ENCODE assay signal across 1 cellular context in the genomic region with DNA sequence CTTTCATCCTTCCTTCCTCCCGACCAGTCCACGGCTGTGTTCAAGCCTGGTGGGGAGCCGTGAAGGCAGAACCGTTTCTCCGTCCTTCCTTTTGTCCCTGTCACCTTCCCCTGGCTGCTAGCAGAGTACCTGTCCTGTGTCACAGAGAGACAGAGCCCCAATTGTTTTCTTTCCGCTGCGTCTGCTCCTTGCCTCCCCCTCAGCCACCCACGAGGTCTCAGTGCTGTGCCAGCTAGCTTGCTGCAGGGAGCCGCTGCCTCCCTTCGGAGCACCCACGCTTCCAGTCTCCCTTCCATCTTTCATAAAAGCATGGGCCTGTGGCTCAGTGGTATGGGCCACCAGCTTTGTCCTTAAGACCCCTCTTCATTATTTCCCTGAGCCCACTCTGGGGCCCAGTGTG.
TF ChIP-seq lines count a peak whose summit lies in the region.

No MANE protein-coding gene starts in this region.

TF ChIP-seq in H1, 55 proteins besides CTCF, POLR2A, EP300 and RAD21:
- TF ChIP-seq, protein P1, sequence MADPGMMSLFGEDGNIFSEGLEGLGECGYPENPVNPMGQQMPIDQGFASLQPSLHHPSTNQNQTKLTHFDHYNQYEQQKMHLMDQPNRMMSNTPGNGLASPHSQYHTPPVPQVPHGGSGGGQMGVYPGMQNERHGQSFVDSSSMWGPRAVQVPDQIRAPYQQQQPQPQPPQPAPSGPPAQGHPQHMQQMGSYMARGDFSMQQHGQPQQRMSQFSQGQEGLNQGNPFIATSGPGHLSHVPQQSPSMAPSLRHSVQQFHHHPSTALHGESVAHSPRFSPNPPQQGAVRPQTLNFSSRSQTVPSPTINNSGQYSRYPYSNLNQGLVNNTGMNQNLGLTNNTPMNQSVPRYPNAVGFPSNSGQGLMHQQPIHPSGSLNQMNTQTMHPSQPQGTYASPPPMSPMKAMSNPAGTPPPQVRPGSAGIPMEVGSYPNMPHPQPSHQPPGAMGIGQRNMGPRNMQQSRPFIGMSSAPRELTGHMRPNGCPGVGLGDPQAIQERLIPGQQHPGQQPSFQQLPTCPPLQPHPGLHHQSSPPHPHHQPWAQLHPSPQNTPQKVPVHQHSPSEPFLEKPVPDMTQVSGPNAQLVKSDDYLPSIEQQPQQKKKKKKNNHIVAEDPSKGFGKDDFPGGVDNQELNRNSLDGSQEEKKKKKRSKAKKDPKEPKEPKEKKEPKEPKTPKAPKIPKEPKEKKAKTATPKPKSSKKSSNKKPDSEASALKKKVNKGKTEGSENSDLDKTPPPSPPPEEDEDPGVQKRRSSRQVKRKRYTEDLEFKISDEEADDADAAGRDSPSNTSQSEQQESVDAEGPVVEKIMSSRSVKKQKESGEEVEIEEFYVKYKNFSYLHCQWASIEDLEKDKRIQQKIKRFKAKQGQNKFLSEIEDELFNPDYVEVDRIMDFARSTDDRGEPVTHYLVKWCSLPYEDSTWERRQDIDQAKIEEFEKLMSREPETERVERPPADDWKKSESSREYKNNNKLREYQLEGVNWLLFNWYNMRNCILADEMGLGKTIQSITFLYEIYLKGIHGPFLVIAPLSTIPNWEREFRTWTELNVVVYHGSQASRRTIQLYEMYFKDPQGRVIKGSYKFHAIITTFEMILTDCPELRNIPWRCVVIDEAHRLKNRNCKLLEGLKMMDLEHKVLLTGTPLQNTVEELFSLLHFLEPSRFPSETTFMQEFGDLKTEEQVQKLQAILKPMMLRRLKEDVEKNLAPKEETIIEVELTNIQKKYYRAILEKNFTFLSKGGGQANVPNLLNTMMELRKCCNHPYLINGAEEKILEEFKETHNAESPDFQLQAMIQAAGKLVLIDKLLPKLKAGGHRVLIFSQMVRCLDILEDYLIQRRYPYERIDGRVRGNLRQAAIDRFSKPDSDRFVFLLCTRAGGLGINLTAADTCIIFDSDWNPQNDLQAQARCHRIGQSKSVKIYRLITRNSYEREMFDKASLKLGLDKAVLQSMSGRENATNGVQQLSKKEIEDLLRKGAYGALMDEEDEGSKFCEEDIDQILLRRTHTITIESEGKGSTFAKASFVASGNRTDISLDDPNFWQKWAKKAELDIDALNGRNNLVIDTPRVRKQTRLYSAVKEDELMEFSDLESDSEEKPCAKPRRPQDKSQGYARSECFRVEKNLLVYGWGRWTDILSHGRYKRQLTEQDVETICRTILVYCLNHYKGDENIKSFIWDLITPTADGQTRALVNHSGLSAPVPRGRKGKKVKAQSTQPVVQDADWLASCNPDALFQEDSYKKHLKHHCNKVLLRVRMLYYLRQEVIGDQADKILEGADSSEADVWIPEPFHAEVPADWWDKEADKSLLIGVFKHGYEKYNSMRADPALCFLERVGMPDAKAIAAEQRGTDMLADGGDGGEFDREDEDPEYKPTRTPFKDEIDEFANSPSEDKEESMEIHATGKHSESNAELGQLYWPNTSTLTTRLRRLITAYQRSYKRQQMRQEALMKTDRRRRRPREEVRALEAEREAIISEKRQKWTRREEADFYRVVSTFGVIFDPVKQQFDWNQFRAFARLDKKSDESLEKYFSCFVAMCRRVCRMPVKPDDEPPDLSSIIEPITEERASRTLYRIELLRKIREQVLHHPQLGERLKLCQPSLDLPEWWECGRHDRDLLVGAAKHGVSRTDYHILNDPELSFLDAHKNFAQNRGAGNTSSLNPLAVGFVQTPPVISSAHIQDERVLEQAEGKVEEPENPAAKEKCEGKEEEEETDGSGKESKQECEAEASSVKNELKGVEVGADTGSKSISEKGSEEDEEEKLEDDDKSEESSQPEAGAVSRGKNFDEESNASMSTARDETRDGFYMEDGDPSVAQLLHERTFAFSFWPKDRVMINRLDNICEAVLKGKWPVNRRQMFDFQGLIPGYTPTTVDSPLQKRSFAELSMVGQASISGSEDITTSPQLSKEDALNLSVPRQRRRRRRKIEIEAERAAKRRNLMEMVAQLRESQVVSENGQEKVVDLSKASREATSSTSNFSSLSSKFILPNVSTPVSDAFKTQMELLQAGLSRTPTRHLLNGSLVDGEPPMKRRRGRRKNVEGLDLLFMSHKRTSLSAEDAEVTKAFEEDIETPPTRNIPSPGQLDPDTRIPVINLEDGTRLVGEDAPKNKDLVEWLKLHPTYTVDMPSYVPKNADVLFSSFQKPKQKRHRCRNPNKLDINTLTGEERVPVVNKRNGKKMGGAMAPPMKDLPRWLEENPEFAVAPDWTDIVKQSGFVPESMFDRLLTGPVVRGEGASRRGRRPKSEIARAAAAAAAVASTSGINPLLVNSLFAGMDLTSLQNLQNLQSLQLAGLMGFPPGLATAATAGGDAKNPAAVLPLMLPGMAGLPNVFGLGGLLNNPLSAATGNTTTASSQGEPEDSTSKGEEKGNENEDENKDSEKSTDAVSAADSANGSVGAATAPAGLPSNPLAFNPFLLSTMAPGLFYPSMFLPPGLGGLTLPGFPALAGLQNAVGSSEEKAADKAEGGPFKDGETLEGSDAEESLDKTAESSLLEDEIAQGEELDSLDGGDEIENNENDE (IDR thresholded peaks at IDR 0.05; ENCODE audit: insufficient replicate concordance, low read length), result no peak
- TF ChIP-seq ASH2L (IDR thresholded peaks at IDR 0.05; ENCODE audit: low read length) (no peak), HDAC2 (IDR thresholded peaks at IDR 0.05; ENCODE audit: borderline replicate concordance in 1 of 2, low read depth in 2 of 2, low read length in 2 of 2) (no peak), ZNF274 (IDR thresholded peaks at IDR 0.05; ENCODE audit: borderline replicate concordance, extremely low read depth, low read length) (no peak), KDM5A (IDR thresholded peaks at IDR 0.05; ENCODE audit: low read length) (no peak), HDAC6 (IDR thresholded peaks at IDR 0.05; ENCODE audit: low read depth, low read length) (no peak), RFX5 (IDR thresholded peaks at IDR 0.05; ENCODE audit: borderline replicate concordance, low read depth, low read length) (no peak), JUN (IDR thresholded peaks at IDR 0.05; ENCODE audit: low read depth, low read length) (no peak), JUND (IDR thresholded peaks at IDR 0.05; ENCODE audit: low read length) (no peak), TAF1 (IDR thresholded peaks at IDR 0.05; ENCODE audit: low read depth, low read length) (no peak), TCF12 (IDR thresholded peaks at IDR 0.05; ENCODE audit: low read depth, low read length) (no peak), EGR1 (IDR thresholded peaks at IDR 0.05; ENCODE audit: borderline replicate concordance, low read depth, low read length) (no peak)
- TF ChIP-seq, protein P2, sequence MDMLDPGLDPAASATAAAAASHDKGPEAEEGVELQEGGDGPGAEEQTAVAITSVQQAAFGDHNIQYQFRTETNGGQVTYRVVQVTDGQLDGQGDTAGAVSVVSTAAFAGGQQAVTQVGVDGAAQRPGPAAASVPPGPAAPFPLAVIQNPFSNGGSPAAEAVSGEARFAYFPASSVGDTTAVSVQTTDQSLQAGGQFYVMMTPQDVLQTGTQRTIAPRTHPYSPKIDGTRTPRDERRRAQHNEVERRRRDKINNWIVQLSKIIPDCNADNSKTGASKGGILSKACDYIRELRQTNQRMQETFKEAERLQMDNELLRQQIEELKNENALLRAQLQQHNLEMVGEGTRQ (IDR thresholded peaks at IDR 0.05; ENCODE audit: low read length), result no peak
- TF ChIP-seq, protein P3, sequence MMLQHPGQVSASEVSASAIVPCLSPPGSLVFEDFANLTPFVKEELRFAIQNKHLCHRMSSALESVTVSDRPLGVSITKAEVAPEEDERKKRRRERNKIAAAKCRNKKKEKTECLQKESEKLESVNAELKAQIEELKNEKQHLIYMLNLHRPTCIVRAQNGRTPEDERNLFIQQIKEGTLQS (IDR thresholded peaks at IDR 0.05; ENCODE audit: insufficient read depth, low read depth, low read length), result no peak
TF ChIP-seq in H1: peak in this region for 0.
